1 cellular context compared by ENCODE assay signal in the genomic region with DNA sequence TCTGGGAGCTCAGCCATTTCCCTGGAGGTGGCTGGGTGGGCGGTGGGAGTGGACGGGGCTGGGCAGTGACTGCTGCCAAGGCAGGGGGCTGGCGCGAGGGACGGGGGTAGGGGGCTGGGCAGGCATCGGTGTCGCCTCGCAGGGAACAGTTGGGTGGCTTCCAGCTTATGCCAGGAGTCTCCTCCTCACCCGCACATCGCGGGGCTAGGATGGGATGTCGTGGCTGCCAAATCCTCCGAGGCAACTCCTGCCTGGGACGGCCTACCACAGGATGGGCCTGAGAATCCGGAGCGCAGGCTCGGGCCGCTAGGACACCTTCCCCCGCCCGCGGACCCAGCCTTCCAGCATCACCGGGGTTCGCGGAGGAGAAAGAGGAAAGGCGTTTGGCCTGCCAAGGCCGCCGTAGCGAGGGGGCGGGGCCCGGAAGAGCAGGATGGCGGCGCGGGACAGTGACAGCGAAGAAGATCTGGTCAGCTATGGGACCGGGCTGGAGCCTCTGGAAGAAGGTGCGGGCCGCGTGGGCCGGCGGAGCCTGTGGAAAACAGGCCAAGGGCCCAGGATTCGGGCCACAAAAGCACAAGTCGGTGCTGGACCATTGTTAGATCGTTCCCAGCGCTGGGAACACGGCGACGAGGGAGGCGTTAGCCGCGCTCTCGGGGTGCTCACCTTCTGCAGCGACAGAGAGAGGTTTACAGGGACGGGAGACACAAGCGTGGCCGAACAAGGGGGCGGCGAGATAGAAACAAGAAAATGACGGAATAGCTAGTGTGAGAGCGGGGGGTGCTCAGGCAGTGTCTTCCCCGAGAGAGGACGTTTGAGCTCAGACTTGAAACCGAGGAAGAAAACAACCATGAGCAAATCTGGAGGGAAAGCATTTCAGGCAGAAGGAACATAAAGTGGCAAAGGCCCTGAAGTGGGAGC.
TF ChIP-seq lines count a peak whose summit lies in the region.

A gene with protein sequence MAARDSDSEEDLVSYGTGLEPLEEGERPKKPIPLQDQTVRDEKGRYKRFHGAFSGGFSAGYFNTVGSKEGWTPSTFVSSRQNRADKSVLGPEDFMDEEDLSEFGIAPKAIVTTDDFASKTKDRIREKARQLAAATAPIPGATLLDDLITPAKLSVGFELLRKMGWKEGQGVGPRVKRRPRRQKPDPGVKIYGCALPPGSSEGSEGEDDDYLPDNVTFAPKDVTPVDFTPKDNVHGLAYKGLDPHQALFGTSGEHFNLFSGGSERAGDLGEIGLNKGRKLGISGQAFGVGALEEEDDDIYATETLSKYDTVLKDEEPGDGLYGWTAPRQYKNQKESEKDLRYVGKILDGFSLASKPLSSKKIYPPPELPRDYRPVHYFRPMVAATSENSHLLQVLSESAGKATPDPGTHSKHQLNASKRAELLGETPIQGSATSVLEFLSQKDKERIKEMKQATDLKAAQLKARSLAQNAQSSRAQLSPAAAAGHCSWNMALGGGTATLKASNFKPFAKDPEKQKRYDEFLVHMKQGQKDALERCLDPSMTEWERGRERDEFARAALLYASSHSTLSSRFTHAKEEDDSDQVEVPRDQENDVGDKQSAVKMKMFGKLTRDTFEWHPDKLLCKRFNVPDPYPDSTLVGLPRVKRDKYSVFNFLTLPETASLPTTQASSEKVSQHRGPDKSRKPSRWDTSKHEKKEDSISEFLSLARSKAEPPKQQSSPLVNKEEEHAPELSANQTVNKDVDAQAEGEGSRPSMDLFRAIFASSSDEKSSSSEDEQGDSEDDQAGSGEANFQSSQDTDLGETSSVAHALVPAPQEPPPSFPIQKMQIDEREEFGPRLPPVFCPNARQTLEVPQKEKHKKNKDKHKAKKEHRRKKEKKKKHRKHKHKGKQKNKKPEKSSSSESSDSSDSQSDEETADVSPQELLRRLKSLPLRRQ (plus strand): TSS at position 421 of the 921 bp plus-strand sequence. CDS start 13 bp downstream, at position 434.

TF ChIP-seq in HepG2, 621 proteins besides CTCF, POLR2A, EP300 and RAD21 (continued from another document and continues in another):
- TF ChIP-seq, protein P1, sequence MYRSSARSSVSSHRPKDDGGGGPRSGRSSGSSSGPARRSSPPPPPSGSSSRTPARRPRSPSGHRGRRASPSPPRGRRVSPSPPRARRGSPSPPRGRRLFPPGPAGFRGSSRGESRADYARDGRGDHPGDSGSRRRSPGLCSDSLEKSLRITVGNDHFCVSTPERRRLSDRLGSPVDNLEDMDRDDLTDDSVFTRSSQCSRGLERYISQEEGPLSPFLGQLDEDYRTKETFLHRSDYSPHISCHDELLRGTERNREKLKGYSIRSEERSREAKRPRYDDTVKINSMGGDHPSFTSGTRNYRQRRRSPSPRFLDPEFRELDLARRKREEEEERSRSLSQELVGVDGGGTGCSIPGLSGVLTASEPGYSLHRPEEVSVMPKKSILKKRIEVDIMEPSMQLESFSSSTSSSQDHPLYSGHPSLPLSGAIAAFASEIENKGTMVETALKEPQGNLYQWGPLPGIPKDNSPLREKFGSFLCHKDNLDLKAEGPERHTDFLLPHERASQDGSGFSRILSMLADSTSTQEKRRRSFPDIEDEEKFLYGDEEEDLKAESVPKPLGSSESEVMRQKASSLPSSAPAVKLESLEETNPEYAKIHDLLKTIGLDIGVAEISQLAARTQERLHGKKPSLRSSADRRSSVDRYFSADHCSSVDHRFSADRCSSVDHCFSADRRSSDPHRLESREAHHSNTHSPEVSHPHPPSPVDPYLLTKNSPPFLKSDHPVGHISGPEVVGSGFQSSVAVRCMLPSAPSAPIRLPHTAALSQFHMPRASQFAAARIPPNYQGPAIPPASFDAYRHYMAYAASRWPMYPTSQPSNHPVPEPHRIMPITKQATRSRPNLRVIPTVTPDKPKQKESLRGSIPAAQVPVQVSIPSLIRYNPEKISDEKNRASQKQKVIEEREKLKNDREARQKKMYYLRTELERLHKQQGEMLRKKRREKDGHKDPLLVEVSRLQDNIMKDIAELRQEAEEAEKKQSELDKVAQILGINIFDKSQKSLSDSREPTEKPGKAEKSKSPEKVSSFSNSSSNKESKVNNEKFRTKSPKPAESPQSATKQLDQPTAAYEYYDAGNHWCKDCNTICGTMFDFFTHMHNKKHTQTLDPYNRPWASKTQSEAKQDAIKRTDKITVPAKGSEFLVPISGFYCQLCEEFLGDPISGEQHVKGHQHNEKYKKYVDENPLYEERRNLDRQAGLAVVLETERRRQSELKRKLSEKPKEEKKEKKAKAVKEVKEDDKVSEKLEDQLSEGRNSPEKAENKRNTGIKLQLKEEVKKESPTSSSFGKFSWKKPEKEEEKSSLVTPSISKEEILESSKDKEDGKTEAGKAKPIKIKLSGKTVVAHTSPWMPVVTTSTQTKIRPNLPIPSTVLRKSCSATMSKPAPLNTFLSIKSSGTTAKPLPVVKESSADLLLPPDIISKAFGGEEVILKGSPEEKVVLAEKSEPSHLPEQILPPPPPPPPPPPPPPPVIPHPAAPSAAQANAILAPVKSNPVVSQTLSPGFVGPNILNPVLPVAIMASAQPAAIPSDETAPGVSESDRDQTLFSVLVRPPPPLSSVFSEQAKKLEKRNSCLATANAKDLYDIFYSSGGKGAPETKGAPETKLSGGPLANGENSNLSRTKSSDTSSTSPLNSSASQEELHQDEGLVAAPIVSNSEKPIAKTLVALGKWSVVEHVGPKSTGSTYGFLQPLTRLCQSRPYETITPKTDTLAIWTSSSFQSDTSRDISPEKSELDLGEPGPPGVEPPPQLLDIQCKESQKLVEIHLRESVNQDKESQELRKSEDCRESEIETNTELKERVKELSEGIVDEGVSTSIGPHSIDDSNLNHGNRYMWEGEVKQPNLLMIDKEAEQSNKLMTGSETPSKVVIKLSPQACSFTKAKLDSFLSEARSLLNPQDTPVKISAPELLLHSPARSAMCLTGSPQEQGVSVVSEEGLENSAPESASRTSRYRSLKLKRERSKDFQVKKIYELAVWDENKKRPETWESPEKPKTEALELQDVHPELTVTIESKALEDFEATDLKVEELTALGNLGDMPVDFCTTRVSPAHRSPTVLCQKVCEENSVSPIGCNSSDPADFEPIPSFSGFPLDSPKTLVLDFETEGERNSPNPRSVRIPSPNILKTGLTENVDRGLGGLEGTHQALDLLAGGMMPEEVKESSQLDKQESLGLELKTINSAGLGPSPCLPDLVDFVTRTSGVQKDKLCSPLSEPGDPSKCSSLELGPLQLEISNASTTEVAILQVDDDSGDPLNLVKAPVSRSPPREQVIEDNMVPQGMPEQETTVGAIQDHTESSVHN (CRISPR knock-in tag; IDR thresholded peaks at IDR 0.05) = no peak
- TF ChIP-seq, protein P2, sequence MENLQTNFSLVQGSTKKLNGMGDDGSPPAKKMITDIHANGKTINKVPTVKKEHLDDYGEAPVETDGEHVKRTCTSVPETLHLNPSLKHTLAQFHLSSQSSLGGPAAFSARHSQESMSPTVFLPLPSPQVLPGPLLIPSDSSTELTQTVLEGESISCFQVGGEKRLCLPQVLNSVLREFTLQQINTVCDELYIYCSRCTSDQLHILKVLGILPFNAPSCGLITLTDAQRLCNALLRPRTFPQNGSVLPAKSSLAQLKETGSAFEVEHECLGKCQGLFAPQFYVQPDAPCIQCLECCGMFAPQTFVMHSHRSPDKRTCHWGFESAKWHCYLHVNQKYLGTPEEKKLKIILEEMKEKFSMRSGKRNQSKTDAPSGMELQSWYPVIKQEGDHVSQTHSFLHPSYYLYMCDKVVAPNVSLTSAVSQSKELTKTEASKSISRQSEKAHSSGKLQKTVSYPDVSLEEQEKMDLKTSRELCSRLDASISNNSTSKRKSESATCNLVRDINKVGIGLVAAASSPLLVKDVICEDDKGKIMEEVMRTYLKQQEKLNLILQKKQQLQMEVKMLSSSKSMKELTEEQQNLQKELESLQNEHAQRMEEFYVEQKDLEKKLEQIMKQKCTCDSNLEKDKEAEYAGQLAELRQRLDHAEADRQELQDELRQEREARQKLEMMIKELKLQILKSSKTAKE (CRISPR knock-in tag; IDR thresholded peaks at IDR 0.05; ENCODE audit: borderline replicate concordance) = no peak
- TF ChIP-seq NFIC (IDR thresholded peaks at IDR 0.05; ENCODE audit: low read length) = no peak
- peak; percentile 77 for TF ChIP-seq ARNT2 (CRISPR knock-in tag; IDR thresholded peaks at IDR 0.05; ENCODE audit: low read depth)
- TF ChIP-seq ZFP82 (CRISPR knock-in tag; IDR thresholded peaks at IDR 0.05; ENCODE audit: borderline replicate concordance) = no peak; the same call in 1 of the 2 replicates
- no peak for TF ChIP-seq ZNF24 (IDR thresholded peaks at IDR 0.05)
- TF ChIP-seq, protein P3, sequence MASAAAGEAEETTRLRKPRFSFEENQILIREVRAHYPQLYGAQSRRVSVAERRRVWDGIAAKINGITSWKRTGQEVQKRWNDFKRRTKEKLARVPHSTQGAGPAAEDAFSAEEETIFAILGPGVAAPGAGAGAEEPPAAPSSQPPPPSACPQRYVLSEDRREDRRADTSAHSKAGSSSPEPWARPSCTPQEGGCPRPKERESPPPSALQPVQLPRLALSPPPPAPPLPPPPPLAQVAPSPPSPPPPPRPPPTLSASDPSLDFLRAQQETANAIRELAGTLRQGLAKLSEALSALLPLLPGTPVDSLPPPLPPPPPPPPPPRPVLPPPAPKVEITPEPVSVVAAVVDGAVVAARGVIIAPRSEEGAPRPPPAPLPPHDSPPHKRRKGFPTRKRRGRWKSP (CRISPR knock-in tag; IDR thresholded peaks at IDR 0.05) = 0 out of 2 replicates have a peak, but pooled peaks have one; percentile 37
- no peak for TF ChIP-seq ZNF781 (CRISPR knock-in tag; IDR thresholded peaks at IDR 0.05; ENCODE audit: borderline replicate concordance, not compliant biosample characterization)
- TF ChIP-seq ZMAT3 (CRISPR knock-in tag; conservative IDR thresholded peaks at IDR 0.05) = 0 out of 2 replicates have a peak, but pooled peaks have one; percentile 35
- TF ChIP-seq MYNN (CRISPR knock-in tag; IDR thresholded peaks at IDR 0.05; ENCODE audit: low read depth) = no peak
- TF ChIP-seq, protein P4, sequence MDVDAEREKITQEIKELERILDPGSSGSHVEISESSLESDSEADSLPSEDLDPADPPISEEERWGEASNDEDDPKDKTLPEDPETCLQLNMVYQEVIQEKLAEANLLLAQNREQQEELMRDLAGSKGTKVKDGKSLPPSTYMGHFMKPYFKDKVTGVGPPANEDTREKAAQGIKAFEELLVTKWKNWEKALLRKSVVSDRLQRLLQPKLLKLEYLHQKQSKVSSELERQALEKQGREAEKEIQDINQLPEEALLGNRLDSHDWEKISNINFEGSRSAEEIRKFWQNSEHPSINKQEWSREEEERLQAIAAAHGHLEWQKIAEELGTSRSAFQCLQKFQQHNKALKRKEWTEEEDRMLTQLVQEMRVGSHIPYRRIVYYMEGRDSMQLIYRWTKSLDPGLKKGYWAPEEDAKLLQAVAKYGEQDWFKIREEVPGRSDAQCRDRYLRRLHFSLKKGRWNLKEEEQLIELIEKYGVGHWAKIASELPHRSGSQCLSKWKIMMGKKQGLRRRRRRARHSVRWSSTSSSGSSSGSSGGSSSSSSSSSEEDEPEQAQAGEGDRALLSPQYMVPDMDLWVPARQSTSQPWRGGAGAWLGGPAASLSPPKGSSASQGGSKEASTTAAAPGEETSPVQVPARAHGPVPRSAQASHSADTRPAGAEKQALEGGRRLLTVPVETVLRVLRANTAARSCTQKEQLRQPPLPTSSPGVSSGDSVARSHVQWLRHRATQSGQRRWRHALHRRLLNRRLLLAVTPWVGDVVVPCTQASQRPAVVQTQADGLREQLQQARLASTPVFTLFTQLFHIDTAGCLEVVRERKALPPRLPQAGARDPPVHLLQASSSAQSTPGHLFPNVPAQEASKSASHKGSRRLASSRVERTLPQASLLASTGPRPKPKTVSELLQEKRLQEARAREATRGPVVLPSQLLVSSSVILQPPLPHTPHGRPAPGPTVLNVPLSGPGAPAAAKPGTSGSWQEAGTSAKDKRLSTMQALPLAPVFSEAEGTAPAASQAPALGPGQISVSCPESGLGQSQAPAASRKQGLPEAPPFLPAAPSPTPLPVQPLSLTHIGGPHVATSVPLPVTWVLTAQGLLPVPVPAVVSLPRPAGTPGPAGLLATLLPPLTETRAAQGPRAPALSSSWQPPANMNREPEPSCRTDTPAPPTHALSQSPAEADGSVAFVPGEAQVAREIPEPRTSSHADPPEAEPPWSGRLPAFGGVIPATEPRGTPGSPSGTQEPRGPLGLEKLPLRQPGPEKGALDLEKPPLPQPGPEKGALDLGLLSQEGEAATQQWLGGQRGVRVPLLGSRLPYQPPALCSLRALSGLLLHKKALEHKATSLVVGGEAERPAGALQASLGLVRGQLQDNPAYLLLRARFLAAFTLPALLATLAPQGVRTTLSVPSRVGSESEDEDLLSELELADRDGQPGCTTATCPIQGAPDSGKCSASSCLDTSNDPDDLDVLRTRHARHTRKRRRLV (CRISPR knock-in tag; IDR thresholded peaks at IDR 0.05) = 0 out of 2 replicates have a peak, but pooled peaks have one; percentile 43
- TF ChIP-seq, protein P5, sequence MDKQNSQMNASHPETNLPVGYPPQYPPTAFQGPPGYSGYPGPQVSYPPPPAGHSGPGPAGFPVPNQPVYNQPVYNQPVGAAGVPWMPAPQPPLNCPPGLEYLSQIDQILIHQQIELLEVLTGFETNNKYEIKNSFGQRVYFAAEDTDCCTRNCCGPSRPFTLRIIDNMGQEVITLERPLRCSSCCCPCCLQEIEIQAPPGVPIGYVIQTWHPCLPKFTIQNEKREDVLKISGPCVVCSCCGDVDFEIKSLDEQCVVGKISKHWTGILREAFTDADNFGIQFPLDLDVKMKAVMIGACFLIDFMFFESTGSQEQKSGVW (CRISPR knock-in tag; IDR thresholded peaks at IDR 0.05; ENCODE audit: borderline replicate concordance) = no peak
- TF ChIP-seq ZZZ3 (CRISPR knock-in tag; IDR thresholded peaks at IDR 0.05; ENCODE audit: borderline replicate concordance) = peak; percentile 23; the same call in 1 of the 2 replicates
- TF ChIP-seq, protein P6, sequence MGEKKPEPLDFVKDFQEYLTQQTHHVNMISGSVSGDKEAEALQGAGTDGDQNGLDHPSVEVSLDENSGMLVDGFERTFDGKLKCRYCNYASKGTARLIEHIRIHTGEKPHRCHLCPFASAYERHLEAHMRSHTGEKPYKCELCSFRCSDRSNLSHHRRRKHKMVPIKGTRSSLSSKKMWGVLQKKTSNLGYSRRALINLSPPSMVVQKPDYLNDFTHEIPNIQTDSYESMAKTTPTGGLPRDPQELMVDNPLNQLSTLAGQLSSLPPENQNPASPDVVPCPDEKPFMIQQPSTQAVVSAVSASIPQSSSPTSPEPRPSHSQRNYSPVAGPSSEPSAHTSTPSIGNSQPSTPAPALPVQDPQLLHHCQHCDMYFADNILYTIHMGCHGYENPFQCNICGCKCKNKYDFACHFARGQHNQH (CRISPR knock-in tag; IDR thresholded peaks at IDR 0.05) = peak; percentile 85
- no peak; the same call in 1 of the 2 replicates for TF ChIP-seq ZNF205 (CRISPR knock-in tag; IDR thresholded peaks at IDR 0.05)
- TF ChIP-seq, protein P7, sequence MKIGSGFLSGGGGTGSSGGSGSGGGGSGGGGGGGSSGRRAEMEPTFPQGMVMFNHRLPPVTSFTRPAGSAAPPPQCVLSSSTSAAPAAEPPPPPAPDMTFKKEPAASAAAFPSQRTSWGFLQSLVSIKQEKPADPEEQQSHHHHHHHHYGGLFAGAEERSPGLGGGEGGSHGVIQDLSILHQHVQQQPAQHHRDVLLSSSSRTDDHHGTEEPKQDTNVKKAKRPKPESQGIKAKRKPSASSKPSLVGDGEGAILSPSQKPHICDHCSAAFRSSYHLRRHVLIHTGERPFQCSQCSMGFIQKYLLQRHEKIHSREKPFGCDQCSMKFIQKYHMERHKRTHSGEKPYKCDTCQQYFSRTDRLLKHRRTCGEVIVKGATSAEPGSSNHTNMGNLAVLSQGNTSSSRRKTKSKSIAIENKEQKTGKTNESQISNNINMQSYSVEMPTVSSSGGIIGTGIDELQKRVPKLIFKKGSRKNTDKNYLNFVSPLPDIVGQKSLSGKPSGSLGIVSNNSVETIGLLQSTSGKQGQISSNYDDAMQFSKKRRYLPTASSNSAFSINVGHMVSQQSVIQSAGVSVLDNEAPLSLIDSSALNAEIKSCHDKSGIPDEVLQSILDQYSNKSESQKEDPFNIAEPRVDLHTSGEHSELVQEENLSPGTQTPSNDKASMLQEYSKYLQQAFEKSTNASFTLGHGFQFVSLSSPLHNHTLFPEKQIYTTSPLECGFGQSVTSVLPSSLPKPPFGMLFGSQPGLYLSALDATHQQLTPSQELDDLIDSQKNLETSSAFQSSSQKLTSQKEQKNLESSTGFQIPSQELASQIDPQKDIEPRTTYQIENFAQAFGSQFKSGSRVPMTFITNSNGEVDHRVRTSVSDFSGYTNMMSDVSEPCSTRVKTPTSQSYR (CRISPR knock-in tag; IDR thresholded peaks at IDR 0.05; ENCODE audit: borderline replicate concordance) = peak; percentile 47; the same call in 1 of the 2 replicates
